Comparison of ENCODE assay signal across 10 cellular contexts in the genomic region with DNA sequence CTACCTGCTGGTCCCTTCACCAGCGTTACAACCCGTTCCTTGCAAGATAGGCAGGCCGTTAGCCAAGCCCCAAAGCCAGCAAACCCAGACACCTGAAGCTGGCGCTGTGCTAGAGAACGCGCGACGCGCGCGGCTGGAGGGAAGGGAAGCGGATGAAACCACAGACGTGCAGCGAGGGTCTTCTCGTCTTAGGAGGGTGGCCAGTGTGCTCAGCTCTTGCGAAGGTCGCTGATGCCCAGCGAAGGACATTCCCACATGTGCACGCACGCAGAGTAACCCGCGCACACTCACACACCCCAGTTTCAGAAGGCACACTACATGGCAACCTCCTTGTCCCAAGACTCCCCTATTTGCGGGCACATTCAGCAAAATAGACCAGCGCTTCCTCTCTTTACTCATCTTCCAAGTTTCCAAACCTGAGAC. TPM values are rescaled to one million over a fixed set of nuclear protein-coding genes. Genes with fewer than 3 reads are reported as not detected.
DNase-seq lines count a peak whose midpoint lies in the region; ATAC-seq, FAIRE-seq and TF ChIP-seq lines count a peak whose summit lies in the region.
"Had no signal": no experiment of that assay in that cellular context is flagged by ENCODE, and none has a peak within 500 bp of the region (broad histone marks: within the 10 kb centered on the region; RNA-seq: fewer than 3 reads in every experiment).

No MANE protein-coding gene starts in this region.

- intact Hi-C loops in breast epithelium (cut with DNase I; ENCODE audit: low total_unique reads): no loop called here
- intact Hi-C loops in MCF 10A (cut with micrococcal nuclease): no loop called here
- intact Hi-C loops in mucosa of descending colon (cut with DNase I, micrococcal nuclease): no loop called here
- intact Hi-C loops in upper lobe of right lung (cut with DNase I): no loop called here

- TF ChIP-seq POLR2A in breast epithelium (IDR thresholded peaks at IDR 0.05): no peak
- no peak for TF ChIP-seq POLR2A in H54 (IDR thresholded peaks at IDR 0.05; ENCODE audit: low read depth, low read length)

- H3K27me3 ChIP-seq in breast epithelium (no peaks in the 10 kb centered on the region), ectodermal cell (ENCODE audit: control insufficient read depth, insufficient read depth, low read length, poor library complexity, severe bottlenecking) (peaks cover 53% of the 10 kb centered on the region), upper lobe of right lung (peaks cover 13% of the 10 kb centered on the region)

- H3K27ac ChIP-seq in breast epithelium (peak overlapping the region in 1 of 2 donors; percentile 87), ectodermal cell (ENCODE audit: insufficient read depth, low read depth, low read length, poor library complexity, severe bottlenecking) (no peak overlapping the region), upper lobe of right lung (no peak overlapping the region)

- peak; percentile 7 for ATAC-seq in mucosa of descending colon
- no peak for ATAC-seq in upper lobe of right lung

- POLR2A ChIA-PET in MCF 10A (lab: Yijun Ruan, JAX): no interaction called here

- peak overlapping the region; percentile 33 to 85 (median 60) for H3K4me3 ChIP-seq in breast epithelium
- peak overlapping the region; percentile 42 for H3K4me3 ChIP-seq in ectodermal cell (ENCODE audit: insufficient read depth, low read depth, low read length)
- no peak overlapping the region for H3K4me3 ChIP-seq in mucosa of descending colon
- H3K4me3 ChIP-seq in upper lobe of right lung: peak overlapping the region; percentile 51

- DNase-seq in breast epithelium (ENCODE audit: low spot score in 2 of 2): no peak
- no peak for DNase-seq in MCF 10A (ENCODE audit: unreplicated experiment)
- DNase-seq in mucosa of descending colon: peak in 1 of 3 donors; percentile 29
- no peak for DNase-seq in upper lobe of right lung
- DNase-seq in H54 (ENCODE audit: insufficient read length, low spot score): no peak
- no peak for DNase-seq in NCI-H1048 (lab: John Stamatoyannopoulos, UW)
- DNase-seq in activated CD4-positive, alpha-beta T cell treated with anti-CD3 and anti-CD28 coated beads for 4 hours: no peak
- DNase-seq: DMS79 treated with DMSO at 0.1 percent for 48 hours; effector CD4-positive, alpha-beta T cell had no signal

- H3K9me3 ChIP-seq in breast epithelium: no peaks in the 10 kb centered on the region
- no peaks in the 10 kb centered on the region for H3K9me3 ChIP-seq in ectodermal cell (ENCODE audit: control insufficient read depth, low read length)
- no peaks in the 10 kb centered on the region for H3K9me3 ChIP-seq in mucosa of descending colon
- no peaks in the 10 kb centered on the region for H3K9me3 ChIP-seq in upper lobe of right lung

- H3K4me1 ChIP-seq in breast epithelium (no peaks in the 10 kb centered on the region), ectodermal cell (ENCODE audit: control insufficient read depth, insufficient read depth, low read length) (peaks cover 5% of the 10 kb centered on the region), mucosa of descending colon (ENCODE audit: low read depth) (no peaks in the 10 kb centered on the region), upper lobe of right lung (peaks cover 28% of the 10 kb centered on the region)

- 2 to 3% methylated on average over 24 of the region's 24 CpGs for WGBS in ectodermal cell, 2 experiments

- no TSS peak for BruUV-seq in MCF 10A (replicated peaks; lab: Mats Ljungman, UMichigan)

- FAIRE-seq in H54 (lab: Jason Lieb, UNC): no peak

- no peaks in the 10 kb centered on the region for H3K27me3 Mint-ChIP-seq in MCF 10A (ENCODE audit: insufficient read depth, unreplicated experiment)

- H3K9me3 Mint-ChIP-seq in MCF 10A (ENCODE audit: unreplicated experiment): no peaks in the 10 kb centered on the region

- CTCF ChIA-PET in MCF 10A (lab: Yijun Ruan, JAX): interaction anchor here (0.6 kb wide), 1 partner anchor 93 kb away, joined by 5 read pairs; no protein-coding TSS in a partner anchor

- TF ChIP-seq CTCF in breast epithelium (IDR thresholded peaks at IDR 0.05) (no peak), MCF 10A (IDR thresholded peaks at IDR 0.05; ENCODE audit: unreplicated experiment) (no peak), mucosa of descending colon (IDR thresholded peaks at IDR 0.05) (no peak), upper lobe of right lung (IDR thresholded peaks at IDR 0.05) (no peak)

- H3K4me1 Mint-ChIP-seq in MCF 10A (ENCODE audit: insufficient read depth, unreplicated experiment): peaks cover 15% of the 10 kb centered on the region

- no peak overlapping the region for H3K4me3 Mint-ChIP-seq in MCF 10A (ENCODE audit: unreplicated experiment)

- no peak overlapping the region for H3K27ac Mint-ChIP-seq in MCF 10A (ENCODE audit: low read depth, unreplicated experiment)

- no peaks in the 10 kb centered on the region for H3K36me3 Mint-ChIP-seq in MCF 10A (ENCODE audit: insufficient read depth, unreplicated experiment)

- H3K36me3 ChIP-seq in breast epithelium (no peaks in the 10 kb centered on the region), ectodermal cell (ENCODE audit: control insufficient read depth, insufficient read depth, low read length) (no peaks in the 10 kb centered on the region), mucosa of descending colon (ENCODE audit: low read depth) (no peaks in the 10 kb centered on the region), upper lobe of right lung (no peaks in the 10 kb centered on the region)

RNA-seq across cellular contexts. Expression of a gene that starts 0.9 kb away (rescaled TPM):
- total RNA-seq in breast epithelium: 10 to 100 TPM in 2 of 3 donors, not detected in 1; 17.4 to 19.0 TPM
- not detected in 2 replicates for total RNA-seq in MCF 10A (2022)
- not detected for polyA plus RNA-seq in ectodermal cell (2013, experiment 1 of 4)
- polyA plus RNA-seq in ectodermal cell (2013, experiment 2 of 4): not detected
- not detected for polyA plus RNA-seq in ectodermal cell (2013, experiment 3 of 4)
- 0.08 TPM for polyA plus RNA-seq in ectodermal cell (2013, experiment 4 of 4)
- total RNA-seq in mucosa of descending colon: 1 to 10 TPM in 1 of 3 donors, under 1 TPM in 2; 0.75 to 1.2 (median 0.95) TPM
- total RNA-seq in upper lobe of right lung: 0.46 TPM
